In the genomic region with DNA sequence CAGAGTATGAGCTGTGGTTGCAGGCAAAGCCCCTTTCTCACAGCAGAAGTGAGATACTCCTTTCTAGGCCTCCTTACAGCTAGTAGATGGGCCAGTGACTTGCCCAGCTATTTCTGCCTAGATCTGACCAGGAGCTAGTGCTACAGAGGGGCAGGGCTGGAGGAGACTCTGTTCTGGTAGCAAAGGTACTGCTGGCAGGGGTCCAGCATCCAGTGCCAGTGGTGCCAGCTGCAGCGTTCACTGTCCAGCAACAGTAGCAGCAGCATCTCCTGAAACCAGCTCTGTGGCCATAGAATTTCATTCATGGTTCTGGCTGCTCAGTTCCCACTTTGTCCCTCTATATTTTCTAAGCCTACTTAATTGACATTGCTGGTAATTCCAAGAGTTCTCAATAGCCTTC, we compare ENCODE assay signal across 2 cellular contexts.
TF ChIP-seq lines count a peak whose summit lies in the region.

No MANE protein-coding gene starts in this region.

TF ChIP-seq in SK-N-SH treated with all-trans-retinoic acid at 6 μM for 48 hours, 23 proteins besides CTCF, POLR2A, EP300 and RAD21 (continued from another document):
- TF ChIP-seq OSR1 (CRISPR knock-in tag; IDR thresholded peaks at IDR 0.05): no peak
TF ChIP-seq in SK-N-SH treated with all-trans-retinoic acid at 6 μM for 48 hours: peak in this region for 1.

TF ChIP-seq in WTC11, 78 proteins besides CTCF, POLR2A, EP300 and RAD21 (continued from another document):
- TF ChIP-seq, protein P1, sequence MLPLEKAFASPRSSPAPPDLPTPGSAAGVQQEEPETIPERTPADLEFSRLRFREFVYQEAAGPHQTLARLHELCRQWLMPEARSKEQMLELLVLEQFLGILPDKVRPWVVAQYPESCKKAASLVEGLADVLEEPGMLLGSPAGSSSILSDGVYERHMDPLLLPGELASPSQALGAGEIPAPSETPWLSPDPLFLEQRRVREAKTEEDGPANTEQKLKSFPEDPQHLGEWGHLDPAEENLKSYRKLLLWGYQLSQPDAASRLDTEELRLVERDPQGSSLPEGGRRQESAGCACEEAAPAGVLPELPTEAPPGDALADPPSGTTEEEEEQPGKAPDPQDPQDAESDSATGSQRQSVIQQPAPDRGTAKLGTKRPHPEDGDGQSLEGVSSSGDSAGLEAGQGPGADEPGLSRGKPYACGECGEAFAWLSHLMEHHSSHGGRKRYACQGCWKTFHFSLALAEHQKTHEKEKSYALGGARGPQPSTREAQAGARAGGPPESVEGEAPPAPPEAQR (CRISPR knock-in tag; IDR thresholded peaks at IDR 0.05): no peak
- TF ChIP-seq, protein P2, sequence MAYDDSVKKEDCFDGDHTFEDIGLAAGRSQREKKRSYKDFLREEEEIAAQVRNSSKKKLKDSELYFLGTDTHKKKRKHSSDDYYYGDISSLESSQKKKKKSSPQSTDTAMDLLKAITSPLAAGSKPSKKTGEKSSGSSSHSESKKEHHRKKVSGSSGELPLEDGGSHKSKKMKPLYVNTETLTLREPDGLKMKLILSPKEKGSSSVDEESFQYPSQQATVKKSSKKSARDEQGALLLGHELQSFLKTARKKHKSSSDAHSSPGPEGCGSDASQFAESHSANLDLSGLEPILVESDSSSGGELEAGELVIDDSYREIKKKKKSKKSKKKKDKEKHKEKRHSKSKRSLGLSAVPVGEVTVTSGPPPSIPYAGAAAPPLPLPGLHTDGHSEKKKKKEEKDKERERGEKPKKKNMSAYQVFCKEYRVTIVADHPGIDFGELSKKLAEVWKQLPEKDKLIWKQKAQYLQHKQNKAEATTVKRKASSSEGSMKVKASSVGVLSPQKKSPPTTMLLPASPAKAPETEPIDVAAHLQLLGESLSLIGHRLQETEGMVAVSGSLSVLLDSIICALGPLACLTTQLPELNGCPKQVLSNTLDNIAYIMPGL (CRISPR knock-in tag; IDR thresholded peaks at IDR 0.05): no peak
- TF ChIP-seq OVOL2 (CRISPR knock-in tag; IDR thresholded peaks at IDR 0.05; ENCODE audit: borderline replicate concordance) (no peak), ZNF121 (CRISPR knock-in tag; IDR thresholded peaks at IDR 0.05) (no peak), FOXP1 (CRISPR knock-in tag; IDR thresholded peaks at IDR 0.05; ENCODE audit: borderline replicate concordance) (no peak), TP53 (CRISPR knock-in tag; IDR thresholded peaks at IDR 0.05) (no peak), GTF2I (CRISPR knock-in tag; conservative IDR thresholded peaks at IDR 0.05) (no peak)
- TF ChIP-seq, protein P3, sequence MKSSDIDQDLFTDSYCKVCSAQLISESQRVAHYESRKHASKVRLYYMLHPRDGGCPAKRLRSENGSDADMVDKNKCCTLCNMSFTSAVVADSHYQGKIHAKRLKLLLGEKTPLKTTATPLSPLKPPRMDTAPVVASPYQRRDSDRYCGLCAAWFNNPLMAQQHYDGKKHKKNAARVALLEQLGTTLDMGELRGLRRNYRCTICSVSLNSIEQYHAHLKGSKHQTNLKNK (CRISPR knock-in tag; IDR thresholded peaks at IDR 0.05): no peak
- TF ChIP-seq, protein P4, sequence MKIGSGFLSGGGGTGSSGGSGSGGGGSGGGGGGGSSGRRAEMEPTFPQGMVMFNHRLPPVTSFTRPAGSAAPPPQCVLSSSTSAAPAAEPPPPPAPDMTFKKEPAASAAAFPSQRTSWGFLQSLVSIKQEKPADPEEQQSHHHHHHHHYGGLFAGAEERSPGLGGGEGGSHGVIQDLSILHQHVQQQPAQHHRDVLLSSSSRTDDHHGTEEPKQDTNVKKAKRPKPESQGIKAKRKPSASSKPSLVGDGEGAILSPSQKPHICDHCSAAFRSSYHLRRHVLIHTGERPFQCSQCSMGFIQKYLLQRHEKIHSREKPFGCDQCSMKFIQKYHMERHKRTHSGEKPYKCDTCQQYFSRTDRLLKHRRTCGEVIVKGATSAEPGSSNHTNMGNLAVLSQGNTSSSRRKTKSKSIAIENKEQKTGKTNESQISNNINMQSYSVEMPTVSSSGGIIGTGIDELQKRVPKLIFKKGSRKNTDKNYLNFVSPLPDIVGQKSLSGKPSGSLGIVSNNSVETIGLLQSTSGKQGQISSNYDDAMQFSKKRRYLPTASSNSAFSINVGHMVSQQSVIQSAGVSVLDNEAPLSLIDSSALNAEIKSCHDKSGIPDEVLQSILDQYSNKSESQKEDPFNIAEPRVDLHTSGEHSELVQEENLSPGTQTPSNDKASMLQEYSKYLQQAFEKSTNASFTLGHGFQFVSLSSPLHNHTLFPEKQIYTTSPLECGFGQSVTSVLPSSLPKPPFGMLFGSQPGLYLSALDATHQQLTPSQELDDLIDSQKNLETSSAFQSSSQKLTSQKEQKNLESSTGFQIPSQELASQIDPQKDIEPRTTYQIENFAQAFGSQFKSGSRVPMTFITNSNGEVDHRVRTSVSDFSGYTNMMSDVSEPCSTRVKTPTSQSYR (CRISPR knock-in tag; IDR thresholded peaks at IDR 0.05): no peak
